ENCODE assay signal across 18 cellular contexts in the genomic region with DNA sequence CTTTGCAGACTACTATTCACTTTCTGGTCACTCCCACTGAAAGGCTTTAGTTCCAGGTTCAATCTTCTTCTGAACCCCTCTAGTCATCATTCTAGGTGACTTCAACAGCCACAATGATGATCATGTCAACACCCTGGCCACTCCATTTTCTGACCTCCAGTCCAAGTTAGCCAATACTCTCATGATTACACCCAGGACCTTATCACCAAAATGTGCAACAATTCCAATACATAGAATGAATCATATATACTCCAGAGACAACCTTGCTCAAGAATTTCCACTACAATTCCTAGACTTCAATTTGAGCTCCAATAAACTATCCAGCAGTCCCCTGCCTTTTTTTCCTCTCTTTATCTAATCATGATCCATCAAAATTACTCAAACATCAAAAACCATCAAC.
"Had no signal": no experiment of that assay in that cellular context is flagged by ENCODE, and none has a peak within 500 bp of the region (broad histone marks: within the 10 kb centered on the region; RNA-seq: fewer than 3 reads in every experiment).

No MANE protein-coding gene starts in this region.

- FAIRE-seq: astrocyte had no signal

- H3K4me3 Mint-ChIP-seq: activated CD4-positive, alpha-beta memory T cell treated with anti-CD3 and anti-CD28 coated beads, Interleukin-2, amount 10 ng/mL, durations not matched to agents 7 days and 5 days; activated T-cell treated with anti-CD3 and anti-CD28 coated beads, Interleukin-2, amount 50 U/mL, for 72 hours; naive B cell; stimulated activated naive CD8-positive, alpha-beta T cell treated with anti-CD3 and anti-CD28 coated beads, Interleukin-15, Interleukin-2, amounts not matched to agents 100 ng/mL and 50 ng/mL, for 24 hours; T-cell; type B pancreatic cell had no signal

- H3K27me3 Mint-ChIP-seq: activated CD4-positive, alpha-beta memory T cell treated with anti-CD3 and anti-CD28 coated beads, Interleukin-2, amount 10 ng/mL, durations not matched to agents 7 days and 5 days; naive B cell; stimulated activated naive CD8-positive, alpha-beta T cell treated with anti-CD3 and anti-CD28 coated beads, Interleukin-15, Interleukin-2, amounts not matched to agents 100 ng/mL and 50 ng/mL, for 24 hours; T-cell; type B pancreatic cell had no signal

- H3K9me3 Mint-ChIP-seq: activated CD4-positive, alpha-beta memory T cell treated with anti-CD3 and anti-CD28 coated beads, Interleukin-2, amount 10 ng/mL, durations not matched to agents 7 days and 5 days; activated T-cell treated with anti-CD3 and anti-CD28 coated beads, Interleukin-2, amount 50 U/mL, for 72 hours; naive B cell; stimulated activated naive CD8-positive, alpha-beta T cell treated with anti-CD3 and anti-CD28 coated beads, Interleukin-15, Interleukin-2, amounts not matched to agents 100 ng/mL and 50 ng/mL, for 24 hours; T-cell; type B pancreatic cell had no signal

- DNase-seq: activated CD4-positive, alpha-beta memory T cell treated with anti-CD3 and anti-CD28 coated beads, Interleukin-2, amount 10 ng/mL, durations not matched to agents 7 days and 5 days; activated CD4-positive, alpha-beta T cell treated with anti-CD3 and anti-CD28 coated beads for 4 hours; activated CD8-positive, alpha-beta memory T cell treated with anti-CD3 and anti-CD28 coated beads, Interleukin-2, amount 50 U/mL, for 48 hours; activated T-cell treated with anti-CD3 and anti-CD28 coated beads, Interleukin-2, amount 50 U/mL, for 72 hours; erythroblast; islet precursor cell; naive B cell; occipital lobe; right cardiac atrium; stimulated activated CD4-positive, alpha-beta T cell treated with anti-CD3 and anti-CD28 coated beads, Interleukin-4, amount 100 ng/mL, for 4 hours; T-cell; T-helper 9 cell had no signal

- H3K36me3 ChIP-seq: suprapubic skin had no signal

- H3K27ac Mint-ChIP-seq: activated CD4-positive, alpha-beta memory T cell treated with anti-CD3 and anti-CD28 coated beads, Interleukin-2, amount 10 ng/mL, durations not matched to agents 7 days and 5 days; activated T-cell treated with anti-CD3 and anti-CD28 coated beads, Interleukin-2, amount 50 U/mL, for 72 hours; stimulated activated naive CD8-positive, alpha-beta T cell treated with anti-CD3 and anti-CD28 coated beads, Interleukin-15, Interleukin-2, amounts not matched to agents 100 ng/mL and 50 ng/mL, for 24 hours; T-cell; type B pancreatic cell had no signal

- H3K9me3 ChIP-seq: suprapubic skin had no signal

- H3K27me3 ChIP-seq: suprapubic skin had no signal

- H3K27ac ChIP-seq: SK-N-MC, skin epidermis, suprapubic skin had no signal

- H3K4me3 ChIP-seq: SK-N-MC, skin epidermis, suprapubic skin had no signal
